Comparison of ENCODE assay signal across 24 cellular contexts in the genomic region with DNA sequence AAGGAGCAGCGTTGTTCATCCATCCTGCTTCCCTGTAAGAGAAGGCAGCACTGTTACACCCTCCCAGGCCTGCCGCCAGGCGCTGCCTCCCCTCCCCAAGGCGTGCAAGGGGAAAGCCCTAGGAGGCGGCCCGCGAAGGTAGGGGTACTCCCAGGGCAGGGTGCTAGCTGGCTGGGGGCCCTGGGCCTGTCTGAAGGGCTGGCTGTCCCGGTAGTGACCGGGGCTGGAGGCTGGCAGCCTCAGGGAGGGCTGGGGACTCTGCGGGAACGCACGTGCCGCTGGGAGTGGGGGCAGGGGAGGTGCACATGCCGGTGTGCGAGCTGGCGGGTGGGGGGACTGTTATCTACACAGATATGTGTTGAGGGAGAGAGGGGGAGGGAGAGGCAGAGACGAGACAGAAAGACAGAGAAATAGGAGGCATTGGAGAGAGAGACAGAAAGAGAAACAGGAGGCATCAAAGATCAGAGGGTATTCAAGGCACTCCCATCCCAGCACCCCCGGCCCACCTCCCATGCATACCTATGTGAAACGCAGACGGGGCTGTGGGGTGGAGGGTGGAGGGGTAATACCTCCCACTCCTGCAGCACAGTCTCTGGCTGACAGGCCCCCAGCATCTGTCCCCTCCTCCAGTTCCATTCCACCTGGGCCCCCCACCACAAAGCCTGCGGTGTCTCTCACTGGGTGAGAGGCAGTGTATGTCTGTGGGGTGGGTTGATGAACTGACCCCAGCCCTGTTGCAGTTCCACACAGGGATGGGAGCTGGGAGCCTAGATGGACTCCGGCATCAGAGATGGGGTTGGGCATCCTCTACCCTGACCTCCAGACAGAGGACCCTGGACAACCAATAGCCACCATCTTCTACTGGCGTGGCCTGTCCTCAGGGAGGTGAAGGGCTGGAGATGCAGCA. TPM values are rescaled to one million over a fixed set of nuclear protein-coding genes. Genes with fewer than 3 reads are reported as not detected.
DNase-seq lines count a peak whose midpoint lies in the region; ATAC-seq and TF ChIP-seq lines count a peak whose summit lies in the region.
"Had no signal": no experiment of that assay in that cellular context is flagged by ENCODE, and none has a peak within 500 bp of the region (broad histone marks: within the 10 kb centered on the region; RNA-seq: fewer than 3 reads in every experiment).

No MANE protein-coding gene starts in this region.

- H3K36me3 ChIP-seq in H7 (replicated peaks; ENCODE audit: control insufficient read depth, insufficient read depth, low read length) (no peaks in the 10 kb centered on the region), neural progenitor cell (no peaks in the 10 kb centered on the region)
- H3K36me3 ChIP-seq: right atrium auricular region had no signal

- TF ChIP-seq CTCF in dorsolateral prefrontal cortex (IDR thresholded peaks at IDR 0.05 in 54 of 56, conservative IDR thresholded peaks at IDR 0.05 in 2 of 56; ENCODE audit: low read depth in 1 of 56, partially characterized antibody in 56 of 56), result no peak
- TF ChIP-seq CTCF in neural progenitor cell (IDR thresholded peaks at IDR 0.05), result no peak

- H3K4me3 ChIP-seq in H7 (ENCODE audit: insufficient read depth, low read depth, low read length) (peak overlapping the region; percentile 8; the same call in 1 of the 2 replicates), dorsolateral prefrontal cortex (peak overlapping the region in 3 of 59 donors; percentile 31 to 50 (median 39)), neural progenitor cell (no peak overlapping the region)
- H3K4me3 ChIP-seq: right atrium auricular region had no signal

- H3K27me3 ChIP-seq in H7 (ENCODE audit: control insufficient read depth, insufficient read depth, low read length), result peaks cover 13% of the 10 kb centered on the region
- peaks cover 0 to 3% (median 0%) of the 10 kb centered on the region in 45 donors for H3K27me3 ChIP-seq in dorsolateral prefrontal cortex
- H3K27me3 ChIP-seq in neural progenitor cell, result peaks cover 46% of the 10 kb centered on the region
- H3K27me3 ChIP-seq: right atrium auricular region had no signal

- H3K4me2 ChIP-seq in neural progenitor cell, result peak overlapping the region; percentile 57
- H3K4me2 ChIP-seq: KMS-11 had no signal

- H3K9me3 ChIP-seq in neural progenitor cell (ENCODE audit: low read depth), result no peaks in the 10 kb centered on the region
- H3K9me3 ChIP-seq: right atrium auricular region had no signal

- H3K9me3 Mint-ChIP-seq in neural progenitor cell, result peaks cover 2% of the 10 kb centered on the region
- H3K9me3 Mint-ChIP-seq: activated B cell treated with CpG ODN at 0.5 μM for 24 hours; activated naive CD4-positive, alpha-beta T cell treated with anti-CD3 and anti-CD28 coated beads, Interleukin-2, amount 50 U/mL, for 24 hours; activated T-helper 17 cell treated with anti-CD3 and anti-CD28 coated beads, Interleukin-2, amount 50 U/mL, for 72 hours; central memory CD8-positive, alpha-beta T cell; naive B cell had no signal

- no peak overlapping the region for H3K27ac Mint-ChIP-seq in neural progenitor cell
- H3K27ac Mint-ChIP-seq: activated B cell treated with CpG ODN at 0.5 μM for 24 hours; activated naive CD4-positive, alpha-beta T cell treated with anti-CD3 and anti-CD28 coated beads, Interleukin-2, amount 50 U/mL, for 24 hours; activated T-helper 17 cell treated with anti-CD3 and anti-CD28 coated beads, Interleukin-2, amount 50 U/mL, for 72 hours; naive B cell had no signal

- no peak overlapping the region for H3K4me3 Mint-ChIP-seq in neural progenitor cell
- H3K4me3 Mint-ChIP-seq: activated B cell treated with CpG ODN at 0.5 μM for 24 hours; activated naive CD4-positive, alpha-beta T cell treated with anti-CD3 and anti-CD28 coated beads, Interleukin-2, amount 50 U/mL, for 24 hours; activated T-helper 17 cell treated with anti-CD3 and anti-CD28 coated beads, Interleukin-2, amount 50 U/mL, for 72 hours; central memory CD8-positive, alpha-beta T cell; naive B cell had no signal

- ATAC-seq in Right ventricle myocardium superior (ENCODE audit: poor library complexity), result no peak
- ATAC-seq: activated T-helper 17 cell treated with anti-CD3 and anti-CD28 coated beads, Interleukin-2, amount 50 U/mL, for 72 hours; left colon had no signal

- DNase-seq in H7, result peak; percentile 85
- peak; percentile 82 for DNase-seq in OCI-M1 (lab: John Stamatoyannopoulos, UW)
- DNase-seq in dorsolateral prefrontal cortex, result no peak
- DNase-seq in neural progenitor cell (ENCODE audit: low spot score), result peak; percentile 32
- DNase-seq in DMS79 (lab: John Stamatoyannopoulos, UW), result no peak
- DNase-seq in Right ventricle myocardium superior, result no peak
- no peak for DNase-seq in COR-L47 (lab: John Stamatoyannopoulos, UW)
- no peak for DNase-seq in MV-4-11 (lab: John Stamatoyannopoulos, UW)
- DNase-seq: activated B cell treated with CpG ODN at 0.5 μM for 24 hours; activated CD4-positive, alpha-beta T cell treated with anti-CD3 and anti-CD28 coated beads, Interleukin-2, amount 50 U/mL, for 4 hours; activated CD8-positive, alpha-beta memory T cell treated with anti-CD3 and anti-CD28 coated beads, Interleukin-2, amount 50 U/mL, for 48 hours; Calu3; left colon; mesenchymal stem cell; naive B cell; NCI-H1694; NCI-H69; T-helper 9 cell had no signal

- peaks cover 7% of the 10 kb centered on the region for H4K20me1 ChIP-seq in neural progenitor cell (ENCODE audit: low read depth)

- peak overlapping the region in 39 of 59 donors; percentile 4 to 73 (median 43) for H3K27ac ChIP-seq in dorsolateral prefrontal cortex
- no peak overlapping the region for H3K27ac ChIP-seq in neural progenitor cell
- H3K27ac ChIP-seq: KMS-11, right atrium auricular region had no signal

- peaks cover 13% of the 10 kb centered on the region for H3K4me1 ChIP-seq in neural progenitor cell

- H2AFZ ChIP-seq in neural progenitor cell (replicated peaks), result peak overlapping the region; percentile 10

- H3F3A ChIP-seq in neural progenitor cell (ENCODE audit: low read depth), result peaks cover 13% of the 10 kb centered on the region

- peaks cover 15% of the 10 kb centered on the region for H3K27me3 Mint-ChIP-seq in neural progenitor cell (ENCODE audit: insufficient read depth, low read depth)

- H3K4me1 Mint-ChIP-seq in neural progenitor cell, result peaks cover 24% of the 10 kb centered on the region
- H3K4me1 Mint-ChIP-seq: activated T-helper 17 cell treated with anti-CD3 and anti-CD28 coated beads, Interleukin-2, amount 50 U/mL, for 72 hours; central memory CD8-positive, alpha-beta T cell had no signal

- no peaks in the 10 kb centered on the region for H3K79me2 ChIP-seq in neural progenitor cell (ENCODE audit: low read depth)

- intact Hi-C loops in dorsolateral prefrontal cortex (cut with DNase I) (no loop called here), Right ventricle myocardium superior (cut with DNase I) (no loop called here)

- H3K36me3 Mint-ChIP-seq in neural progenitor cell, result no peaks in the 10 kb centered on the region
- H3K36me3 Mint-ChIP-seq: activated naive CD4-positive, alpha-beta T cell treated with anti-CD3 and anti-CD28 coated beads, Interleukin-2, amount 50 U/mL, for 24 hours; naive B cell had no signal

- no peak overlapping the region for H3K9ac ChIP-seq in neural progenitor cell
- H3K9ac ChIP-seq: KMS-11 had no signal

RNA-seq across cellular contexts. Expression of gene RAP1GAP, which starts 49.9 kb away (rescaled TPM):
- 9.4 and 10.1 TPM in 2 replicates for total RNA-seq in H7 (2014; rRNA removed; shearing (Covaris generic))
- total RNA-seq in dorsolateral prefrontal cortex (100 to 1,000 TPM; 108 to 286 (median 187) TPM), neural progenitor cell (ENCODE audit: low replicate concordance) (2.6 and 3.9 TPM in 2 replicates), Right ventricle myocardium superior (3.7 TPM)
- total RNA-seq: dermis microvascular lymphatic vessel endothelial cell had no signal

Comparison
In these comparisons a context has a peak if more than half of its experiments do, and no peak if none do; other contexts are left out.
1. DNase-seq: peak in H7 (single experiment), OCI-M1 (single experiment) and neural progenitor cell (single experiment); none in dorsolateral prefrontal cortex (0 of 10), DMS79 (single experiment), Right ventricle myocardium superior (single experiment), COR-L47 (single experiment) and MV-4-11 (single experiment).